ENCODE assay signal across 2 cellular contexts in genomic region chr16:77820340-77820739, GRCh38.
A peak's percentile ranks its signal among the peaks of the same experiment; 100 is the strongest.
TF ChIP-seq lines count a peak whose summit lies in the region.

No MANE protein-coding gene starts in this region.

TF ChIP-seq in neural cell, 6 proteins besides CTCF, POLR2A, EP300 and RAD21 (continued from another document):
- peak; percentile 26 for TF ChIP-seq REST (IDR thresholded peaks at IDR 0.05; ENCODE audit: borderline replicate concordance)
TF ChIP-seq in neural cell: peak in this region for 2.

TF ChIP-seq in WTC11, 78 proteins besides CTCF, POLR2A, EP300 and RAD21 (continued from another document):
- TF ChIP-seq FOXP4 (CRISPR knock-in tag; IDR thresholded peaks at IDR 0.05) (no peak), STAT6 (CRISPR knock-in tag; conservative IDR thresholded peaks at IDR 0.05; ENCODE audit: low read depth) (no peak), ATF3 (CRISPR knock-in tag; conservative IDR thresholded peaks at IDR 0.05) (no peak), RELA (CRISPR knock-in tag; IDR thresholded peaks at IDR 0.05; ENCODE audit: borderline replicate concordance) (no peak), USF1 (CRISPR knock-in tag; IDR thresholded peaks at IDR 0.05) (no peak), CDX4 (CRISPR knock-in tag; IDR thresholded peaks at IDR 0.05; ENCODE audit: borderline replicate concordance) (no peak), NFATC4 (CRISPR knock-in tag; IDR thresholded peaks at IDR 0.05) (no peak), PRDM15 (CRISPR knock-in tag; IDR thresholded peaks at IDR 0.05) (no peak), IRF2 (CRISPR knock-in tag; IDR thresholded peaks at IDR 0.05; ENCODE audit: borderline replicate concordance, low read depth) (no peak), ZNF232 (CRISPR knock-in tag; IDR thresholded peaks at IDR 0.05) (no peak), PRRX2 (CRISPR knock-in tag; IDR thresholded peaks at IDR 0.05) (no peak), GTF2I (CRISPR knock-in tag; conservative IDR thresholded peaks at IDR 0.05) (no peak), OVOL2 (CRISPR knock-in tag; IDR thresholded peaks at IDR 0.05; ENCODE audit: borderline replicate concordance) (no peak), ZNF281 (CRISPR knock-in tag; IDR thresholded peaks at IDR 0.05) (no peak), ZNF396 (CRISPR knock-in tag; IDR thresholded peaks at IDR 0.05; ENCODE audit: borderline replicate concordance) (no peak), FOXP1 (CRISPR knock-in tag; IDR thresholded peaks at IDR 0.05; ENCODE audit: borderline replicate concordance) (no peak), ARID4B (CRISPR knock-in tag; IDR thresholded peaks at IDR 0.05; ENCODE audit: borderline replicate concordance) (no peak), NR2C2 (CRISPR knock-in tag; IDR thresholded peaks at IDR 0.05) (no peak)
- TF ChIP-seq, protein P1, sequence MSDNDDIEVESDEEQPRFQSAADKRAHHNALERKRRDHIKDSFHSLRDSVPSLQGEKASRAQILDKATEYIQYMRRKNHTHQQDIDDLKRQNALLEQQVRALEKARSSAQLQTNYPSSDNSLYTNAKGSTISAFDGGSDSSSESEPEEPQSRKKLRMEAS (CRISPR knock-in tag; IDR thresholded peaks at IDR 0.05), result no peak
